1 cellular context compared by ENCODE assay signal in genomic region chr1:101728029-101728428, GRCh38.
TF ChIP-seq lines count a peak whose summit lies in the region.

No MANE protein-coding gene starts in this region.

TF ChIP-seq in GM23338, 12 proteins besides CTCF, POLR2A, EP300 and RAD21 (continued from another document):
- TF ChIP-seq ZNF462 (CRISPR knock-in tag; IDR thresholded peaks at IDR 0.05), result no peak
- no peak for TF ChIP-seq STAT1 (IDR thresholded peaks at IDR 0.05; ENCODE audit: unreplicated experiment)
- TF ChIP-seq JUNB (IDR thresholded peaks at IDR 0.05; ENCODE audit: unreplicated experiment), result no peak
- no peak for TF ChIP-seq CREB1 (CRISPR knock-in tag; IDR thresholded peaks at IDR 0.05; ENCODE audit: low read depth)
- TF ChIP-seq ETS1 (IDR thresholded peaks at IDR 0.05), result no peak
- no peak for TF ChIP-seq NANOG (IDR thresholded peaks at IDR 0.05; ENCODE audit: borderline replicate concordance)
- TF ChIP-seq POLR2AphosphoS5 (IDR thresholded peaks at IDR 0.05; ENCODE audit: low read depth), result no peak
- no peak for TF ChIP-seq EZH2 (IDR thresholded peaks at IDR 0.05; ENCODE audit: low read depth, unreplicated experiment)
